ENCODE assay signal across 8 cellular contexts in the genomic region with DNA sequence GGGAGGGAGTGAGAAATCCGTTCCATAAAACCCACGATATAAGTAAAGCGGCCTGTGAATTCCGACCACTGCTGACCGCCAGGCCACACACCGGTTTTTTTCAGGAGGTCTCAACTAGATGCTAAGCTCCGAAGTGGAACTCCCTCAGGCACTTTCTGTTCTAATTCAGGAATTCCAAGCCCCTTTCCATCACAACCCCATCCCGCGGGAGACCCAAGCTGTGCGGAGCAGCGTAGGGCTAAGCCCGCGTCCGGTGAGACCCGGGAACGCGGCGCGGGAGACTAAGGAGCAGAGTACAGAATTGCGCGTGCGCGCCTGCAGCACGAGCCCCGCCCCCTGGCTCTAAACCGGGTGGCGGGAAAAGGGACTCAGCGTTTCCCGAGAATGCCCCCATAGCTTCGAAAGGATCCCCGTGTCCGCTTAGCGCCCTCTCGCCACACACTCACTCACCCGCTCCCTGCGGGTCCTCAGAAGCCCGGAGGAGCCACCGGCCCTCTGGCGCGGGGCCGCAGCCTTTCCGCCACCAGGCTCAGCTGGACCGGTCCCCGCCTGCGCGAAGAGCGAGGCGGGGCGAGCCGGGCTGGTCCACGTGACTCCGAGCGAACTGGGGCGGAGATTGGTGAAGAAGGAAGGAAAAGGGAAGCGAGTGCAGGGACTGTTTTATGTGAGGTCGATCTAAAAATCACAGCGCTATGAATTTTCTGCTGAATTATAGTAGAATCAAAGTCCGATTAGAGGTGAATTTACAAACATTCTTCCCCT. TPM values are rescaled to one million over a fixed set of nuclear protein-coding genes. Genes with fewer than 3 reads are reported as not detected.
DNase-seq lines count a peak whose midpoint lies in the region; ATAC-seq, FAIRE-seq and TF ChIP-seq lines count a peak whose summit lies in the region.

TSS of gene TIMELESS (minus strand) at position 567 of the 762 bp plus-strand sequence. CDS start 15,256 bp downstream, outside the sequence.

- H3K27me3 ChIP-seq in pancreas, result no peaks in the 10 kb centered on the region
- H3K27me3 ChIP-seq in tibial nerve, result no peaks in the 10 kb centered on the region

- TF ChIP-seq CTCF in GM10266 (IDR thresholded peaks at IDR 0.05; ENCODE audit: control insufficient read depth, insufficient read depth, low read depth, missing control alignments) (no peak), pancreas (IDR thresholded peaks at IDR 0.05) (no peak), tibial nerve (IDR thresholded peaks at IDR 0.05) (peak in 2 of 5 experiments; percentile 59 to 60)

- H3K4me1 ChIP-seq in pancreas (peaks cover 0 to 5% (median 0%) of the 10 kb centered on the region in 3 donors), tibial nerve (peaks cover 0 to 8% (median 3%) of the 10 kb centered on the region in 4 donors)

- intact Hi-C loops in Right ventricle myocardium superior (cut with DNase I) (no loop called here), pancreas (cut with DNase I) (no loop called here)

- TF ChIP-seq EP300 in tibial nerve (IDR thresholded peaks at IDR 0.05), result peak; percentile 81 to 85

- 0% methylated on average over 58 of the region's 58 CpGs for WGBS in pancreas, 2 donors
- 0 to 1% methylated on average over 34 to 58 of the region's 58 CpGs for WGBS in tibial nerve, 2 donors

- H3K36me3 ChIP-seq in pancreas (no peaks in the 10 kb centered on the region), tibial nerve (no peaks in the 10 kb centered on the region)

- H3K9me3 ChIP-seq in pancreas (no peaks in the 10 kb centered on the region), tibial nerve (no peaks in the 10 kb centered on the region)

- H3K27ac ChIP-seq in pancreas, result peak within 1 kb of the TSS; percentile 47 to 87 (median 78)
- H3K27ac ChIP-seq in tibial nerve, result peak within 1 kb of the TSS; percentile 76 to 89 (median 82)

- no peak for FAIRE-seq in pancreas (lab: Jason Lieb, UNC)

- ATAC-seq in HG02623 (IDR thresholded peaks at IDR 0.05; ENCODE audit: unreplicated experiment) (peak; percentile 92), Right ventricle myocardium superior (ENCODE audit: poor library complexity) (peak; percentile 100), pancreas (peak; percentile 98 to 99 (median 99))

- H3K4me3 ChIP-seq in pancreas (peak within 1 kb of the TSS; percentile 47 to 76 (median 59)), tibial nerve (peak within 1 kb of the TSS; percentile 56 to 85 (median 60))

- TF ChIP-seq POLR2A in tibial nerve (IDR thresholded peaks at IDR 0.05), result peak in 1 of 2 donors; percentile 67

- DNase-seq in GM10266 (ENCODE audit: extremely low spot score) (peak; percentile 90), NCI-H1105 treated with DMSO at 0.1 percent for 48 hours (lab: John Stamatoyannopoulos, UW) (peak; percentile 75), SW 1271 (lab: John Stamatoyannopoulos, UW) (peak; percentile 91 to 95), Right ventricle myocardium superior (peak; percentile 93), pancreas (peak; percentile 85 to 93 (median 88)), tibial nerve (ENCODE audit: low spot score in 2 of 2) (peak; percentile 75 to 85)
- peak; percentile 60 for DNase-seq in activated naive CD8-positive, alpha-beta T cell treated with anti-CD3 and anti-CD28 coated beads, Interleukin-2, amount 50 U/mL, for 16 hours (ENCODE audit: low read depth, low spot score)

RNA-seq across cellular contexts. Expression of gene TIMELESS, which starts in this region (rescaled TPM):
- total RNA-seq in Right ventricle myocardium superior, result 2.7 TPM
- total RNA-seq in pancreas, result 1 to 10 TPM; 3.7 to 5.8 (median 4.5) TPM
- polyA plus RNA-seq in pancreas, result 1 to 10 TPM; 5.6 to 7.6 TPM
- 1 to 10 TPM; 3.6 to 5.1 (median 4.2) TPM for total RNA-seq in tibial nerve

Comparison
In these comparisons a context has a peak if more than half of its experiments do, and no peak if none do; other contexts are left out.
1. Peak in every context shown above with its lines: DNase-seq, ATAC-seq, H3K4me3 ChIP-seq and H3K27ac ChIP-seq.